Comparison of ENCODE assay signal across 34 cellular contexts in genomic region chr11:101100601-101101000, GRCh38. TPM values are rescaled to one million over a fixed set of nuclear protein-coding genes. Genes with fewer than 3 reads are reported as not detected.
"Had no signal": no experiment of that assay in that cellular context is flagged by ENCODE, and none has a peak within 500 bp of the region (broad histone marks: within the 10 kb centered on the region; RNA-seq: fewer than 3 reads in every experiment).

No MANE protein-coding gene starts in this region.

- H3K4me1 ChIP-seq: Peyer's patch had no signal

- ATAC-seq: activated CD8-positive, alpha-beta memory T cell treated with anti-CD3 and anti-CD28 coated beads, Interleukin-2, amount 10 ng/mL, durations not matched to agents 7 days and 5 days; PC-3 had no signal

- H3K4me1 Mint-ChIP-seq: activated CD4-positive, alpha-beta memory T cell treated with anti-CD3 and anti-CD28 coated beads, Interleukin-2, amount 10 ng/mL, durations not matched to agents 7 days and 5 days; activated CD8-positive, alpha-beta memory T cell treated with anti-CD3 and anti-CD28 coated beads, Interleukin-2, amount 10 ng/mL, durations not matched to agents 7 days and 5 days; activated naive CD8-positive, alpha-beta T cell treated with anti-CD3 and anti-CD28 coated beads for 36 hours had no signal

- H3K9me3 ChIP-seq: Peyer's patch had no signal

- H3K27me3 Mint-ChIP-seq: activated CD4-positive, alpha-beta memory T cell treated with anti-CD3 and anti-CD28 coated beads, Interleukin-2, amount 10 ng/mL, durations not matched to agents 7 days and 5 days; activated CD8-positive, alpha-beta memory T cell treated with anti-CD3 and anti-CD28 coated beads, Interleukin-2, amount 10 ng/mL, durations not matched to agents 7 days and 5 days; activated naive CD8-positive, alpha-beta T cell treated with anti-CD3 and anti-CD28 coated beads for 36 hours had no signal

- H3K4me3 Mint-ChIP-seq: activated CD4-positive, alpha-beta memory T cell treated with anti-CD3 and anti-CD28 coated beads, Interleukin-2, amount 10 ng/mL, durations not matched to agents 7 days and 5 days; activated CD8-positive, alpha-beta memory T cell treated with anti-CD3 and anti-CD28 coated beads, Interleukin-2, amount 10 ng/mL, durations not matched to agents 7 days and 5 days; activated naive CD8-positive, alpha-beta T cell treated with anti-CD3 and anti-CD28 coated beads for 36 hours had no signal

- DNase-seq: activated CD4-positive, alpha-beta memory T cell treated with anti-CD3 and anti-CD28 coated beads, Interleukin-2, amount 10 ng/mL, durations not matched to agents 7 days and 5 days; activated CD4-positive, alpha-beta T cell treated with anti-CD3 and anti-CD28 coated beads for 1 hour; activated CD4-positive, alpha-beta T cell treated with anti-CD3 and anti-CD28 coated beads for 48 hours; activated CD4-positive, CD25-positive, alpha-beta regulatory T cell; activated CD8-positive, alpha-beta memory T cell treated with anti-CD3 and anti-CD28 coated beads for 24 hours; activated CD8-positive, alpha-beta memory T cell treated with anti-CD3 and anti-CD28 coated beads, Interleukin-2, amount 10 ng/mL, durations not matched to agents 7 days and 5 days; activated CD8-positive, alpha-beta memory T cell treated with anti-CD3 and anti-CD28 coated beads, Interleukin-2, amount 50 U/mL, for 48 hours; activated effector memory CD4-positive, alpha-beta T cell treated with anti-CD3 and anti-CD28 coated beads, Interleukin-2, amount 50 U/mL, for 16 hours; activated naive CD4-positive, alpha-beta T cell; activated naive CD4-positive, alpha-beta T cell treated with anti-CD3 and anti-CD28 coated beads, Interleukin-2, amount 50 U/mL, for 16 hours; activated naive CD8-positive, alpha-beta T cell treated with anti-CD3 and anti-CD28 coated beads for 36 hours; activated T-cell treated with anti-CD3 and anti-CD28 coated beads, Interleukin-2, amount 50 U/mL, for 48 hours; amniotic stem cell; aorta; MM.1S; MV-4-11; NCI-H1092; NCI-H1436 treated with DMSO at 0.1 percent for 48 hours; NCI-H1694 treated with DMSO at 0.1 percent for 48 hours; NCI-H2029; NCI-H345; NCI-H524 treated with DMSO at 0.1 percent for 48 hours; NK-92 treated with Interleukin-12 subunit alpha and Interleukin-12 subunit beta, amount 100 ng/mL, for 24 hours; PC-3; Peyer's patch; RPMI8226; SW 1271; T-helper 1 cell; T-helper 2 cell; T-helper 9 cell; WERI-Rb-1 had no signal

- H3K36me3 Mint-ChIP-seq: activated CD8-positive, alpha-beta memory T cell treated with anti-CD3 and anti-CD28 coated beads, Interleukin-2, amount 10 ng/mL, durations not matched to agents 7 days and 5 days; activated naive CD8-positive, alpha-beta T cell treated with anti-CD3 and anti-CD28 coated beads for 36 hours had no signal

- H3K4me3 ChIP-seq: cardiac muscle cell, Peyer's patch had no signal

- H3K27me3 ChIP-seq: cardiac muscle cell, Peyer's patch had no signal

- H3K27ac Mint-ChIP-seq: activated CD4-positive, alpha-beta memory T cell treated with anti-CD3 and anti-CD28 coated beads, Interleukin-2, amount 10 ng/mL, durations not matched to agents 7 days and 5 days; activated CD8-positive, alpha-beta memory T cell treated with anti-CD3 and anti-CD28 coated beads, Interleukin-2, amount 10 ng/mL, durations not matched to agents 7 days and 5 days; activated naive CD8-positive, alpha-beta T cell treated with anti-CD3 and anti-CD28 coated beads for 36 hours had no signal

- H3K36me3 ChIP-seq: cardiac muscle cell, Peyer's patch, WERI-Rb-1 had no signal

- H3K27ac ChIP-seq: cardiac muscle cell, KMS-11, Peyer's patch, WERI-Rb-1 had no signal

RNA-seq across cellular contexts. Expression of gene PGR, which starts 29.0 kb away (rescaled TPM):
- total RNA-seq: activated CD4-positive, alpha-beta memory T cell treated with anti-CD3 and anti-CD28 coated beads, Interleukin-2, amount 10 ng/mL, durations not matched to agents 7 days and 5 days; activated CD8-positive, alpha-beta memory T cell treated with anti-CD3 and anti-CD28 coated beads, Interleukin-2, amount 10 ng/mL, durations not matched to agents 7 days and 5 days; activated naive CD8-positive, alpha-beta T cell treated with anti-CD3 and anti-CD28 coated beads for 36 hours; cardiac muscle cell; LHCN-M2; PC-3 had no signal
